ENCODE assay signal across 14 cellular contexts in genomic region chr12:110543965-110544364, GRCh38. TPM values are rescaled to one million over a fixed set of nuclear protein-coding genes. Genes with fewer than 3 reads are reported as not detected.
DNase-seq lines count a peak whose midpoint lies in the region; ATAC-seq, FAIRE-seq and TF ChIP-seq lines count a peak whose summit lies in the region.
"Had no signal": no experiment of that assay in that cellular context is flagged by ENCODE, and none has a peak within 500 bp of the region (broad histone marks: within the 10 kb centered on the region; RNA-seq: fewer than 3 reads in every experiment).

No MANE protein-coding gene starts in this region.

- no peaks in the 10 kb centered on the region for H3K9me2 ChIP-seq in Karpas-422 (replicated peaks; ENCODE audit: insufficient read depth, low read length)

- H3K27me3 Mint-ChIP-seq in activated CD4-positive, alpha-beta T cell treated with anti-CD3 and anti-CD28 coated beads, Interleukin-2, amount 10 ng/mL, durations not matched to agents 24 days and 14 days: no peaks in the 10 kb centered on the region
- H3K27me3 Mint-ChIP-seq in nephron progenitor cell (ENCODE audit: low read depth, poor library complexity): no peaks in the 10 kb centered on the region

- no peaks in the 10 kb centered on the region for H3K9me3 Mint-ChIP-seq in activated CD4-positive, alpha-beta T cell treated with anti-CD3 and anti-CD28 coated beads, Interleukin-2, amount 10 ng/mL, durations not matched to agents 24 days and 14 days
- no peaks in the 10 kb centered on the region for H3K9me3 Mint-ChIP-seq in nephron progenitor cell

- dilution Hi-C loops in endothelial cell of umbilical vein (cut with MboI; ENCODE audit: extremely low pct_ligation_motif_present, low sequenced_read_pairs): no loop called here

- CTCF ChIA-PET in endothelial cell of umbilical vein (lab: Charles Lee): interaction anchor here (1.0 to 1.6 kb wide), 11 partner anchors 8 to 113 kb away, joined by 3 to 11 read pairs (median 5); partner anchors contain the start of gene ARPC3

- no peak overlapping the region for H3K4me3 Mint-ChIP-seq in activated CD4-positive, alpha-beta T cell treated with anti-CD3 and anti-CD28 coated beads, Interleukin-2, amount 10 ng/mL, durations not matched to agents 24 days and 14 days
- no peak overlapping the region for H3K4me3 Mint-ChIP-seq in nephron progenitor cell

- no peak for DNase-seq in activated CD4-positive, alpha-beta T cell treated with anti-CD3 and anti-CD28 coated beads, Interleukin-2, amount 10 ng/mL, durations not matched to agents 24 days and 14 days
- DNase-seq in activated CD4-positive, alpha-beta T cell treated with anti-CD3 and anti-CD28 coated beads for 48 hours: no peak
- DNase-seq in endothelial cell of umbilical vein (ENCODE audit: low read depth, low spot score) (no peak), nephron progenitor cell (no peak), upper lobe of left lung (no peak), SKM-1 treated with dmso at 0.1 percent for 144 hours (lab: John Stamatoyannopoulos, UW; ENCODE audit: unreplicated experiment) (no peak), Karpas-422 (no peak)
- DNase-seq: 8988T; activated effector memory CD4-positive, alpha-beta T cell treated with Interleukin-2 at 50 U/mL for 16 hours; glutamatergic neuron; NCI-H1694 had no signal

- no peak overlapping the region for H2AFZ ChIP-seq in endothelial cell of umbilical vein (ENCODE audit: low read depth, low read length)
- no peak overlapping the region for H2AFZ ChIP-seq in Karpas-422 (ENCODE audit: low read length)

- POLR2A ChIA-PET in endothelial cell of umbilical vein (lab: Charles Lee): interaction anchor here (1.1 kb wide), 1 partner anchor 25 kb away, joined by 3 read pairs; no protein-coding TSS in a partner anchor

- H3K9me3 ChIP-seq in endothelial cell of umbilical vein (replicated peaks; ENCODE audit: control insufficient read depth, insufficient read depth, low read length) (no peaks in the 10 kb centered on the region), upper lobe of left lung (no peaks in the 10 kb centered on the region), Karpas-422 (ENCODE audit: low read length) (no peaks in the 10 kb centered on the region)
- H3K9me3 ChIP-seq: HAP-1 had no signal

- no peak for ATAC-seq in upper lobe of left lung (ENCODE audit: low FRiP score in 2 of 2)
- no peak for ATAC-seq in GM21390 (IDR thresholded peaks at IDR 0.05; ENCODE audit: unreplicated experiment)

- H3K4me2 ChIP-seq in endothelial cell of umbilical vein (ENCODE audit: insufficient read depth, low read length): no peak overlapping the region
- H3K4me2 ChIP-seq in Karpas-422 (ENCODE audit: low read depth, low read length, poor library complexity, severe bottlenecking): no peak overlapping the region

- H3K36me3 ChIP-seq in endothelial cell of umbilical vein (ENCODE audit: control insufficient read depth in 2 of 2, extremely low read depth in 1 of 2, insufficient read depth in 2 of 2, low read length in 2 of 2) (no peaks in the 10 kb centered on the region), upper lobe of left lung (peaks cover 0 to 12% (median 9%) of the 10 kb centered on the region in 4 donors), Karpas-422 (ENCODE audit: insufficient read depth, low read length) (peaks cover 38% of the 10 kb centered on the region)

- intact Hi-C loops in activated CD4-positive, alpha-beta T cell treated with anti-CD3 and anti-CD28 coated beads, Interleukin-2, amount 10 ng/mL, durations not matched to agents 24 days and 14 days (cut with micrococcal nuclease): no loop called here
- intact Hi-C loops in endothelial cell of umbilical vein (cut with micrococcal nuclease): loop anchor here (2.0 kb wide), 1 partner anchor 31 kb away; no protein-coding TSS in a partner anchor

- no peak overlapping the region for H3K9ac ChIP-seq in endothelial cell of umbilical vein (replicated peaks; ENCODE audit: extremely low read depth, insufficient read depth, low read length)
- H3K9ac ChIP-seq in Karpas-422 (ENCODE audit: low read length): no peak overlapping the region

- no peak for TF ChIP-seq POLR2A in endothelial cell of umbilical vein (IDR thresholded peaks at IDR 0.05; ENCODE audit: low read depth, low read length)
- no peak for TF ChIP-seq POLR2A in upper lobe of left lung (IDR thresholded peaks at IDR 0.05)

- H3K4me3 ChIP-seq in endothelial cell of umbilical vein (replicated peaks in 1 of 3; ENCODE audit: insufficient read depth in 1 of 3, low read depth in 1 of 3, low read length in 3 of 3): no peak overlapping the region
- H3K4me3 ChIP-seq in upper lobe of left lung: no peak overlapping the region
- H3K4me3 ChIP-seq in Karpas-422 (ENCODE audit: low read length): no peak overlapping the region
- H3K4me3 ChIP-seq: HAP-1 had no signal

- H3K27ac ChIP-seq in endothelial cell of umbilical vein (ENCODE audit: insufficient read depth, low read depth, low read length) (peak overlapping the region; percentile 25), upper lobe of left lung (peak overlapping the region; percentile 45 to 78 (median 70)), Karpas-422 (ENCODE audit: low read length) (no peak overlapping the region)

- H4K20me1 ChIP-seq in endothelial cell of umbilical vein (replicated peaks; ENCODE audit: control insufficient read depth, extremely low read depth, insufficient read depth, low read length) (no peaks in the 10 kb centered on the region), Karpas-422 (ENCODE audit: insufficient read depth, low read depth, low read length) (peaks cover 2% of the 10 kb centered on the region; the same call in 1 of the 2 replicates)

- H3K79me2 ChIP-seq in endothelial cell of umbilical vein (ENCODE audit: control insufficient read depth, insufficient read depth, low read length) (peaks cover 25% of the 10 kb centered on the region), Karpas-422 (ENCODE audit: low read length) (peaks cover 81% of the 10 kb centered on the region)

- no peak for FAIRE-seq in endothelial cell of umbilical vein (lab: Jason Lieb, UNC)
- FAIRE-seq: colon had no signal

- peaks cover 37% of the 10 kb centered on the region for H3K4me1 Mint-ChIP-seq in activated CD4-positive, alpha-beta T cell treated with anti-CD3 and anti-CD28 coated beads, Interleukin-2, amount 10 ng/mL, durations not matched to agents 24 days and 14 days
- peaks cover 18% of the 10 kb centered on the region for H3K4me1 Mint-ChIP-seq in nephron progenitor cell

- no TSS peak for BruUV-seq in endothelial cell of umbilical vein (replicated peaks; lab: Mats Ljungman, UMichigan)

- peak overlapping the region; percentile 67 for H3K27ac Mint-ChIP-seq in activated CD4-positive, alpha-beta T cell treated with anti-CD3 and anti-CD28 coated beads, Interleukin-2, amount 10 ng/mL, durations not matched to agents 24 days and 14 days
- peak overlapping the region; percentile 55 for H3K27ac Mint-ChIP-seq in nephron progenitor cell

- no peaks in the 10 kb centered on the region for H3K9me1 ChIP-seq in endothelial cell of umbilical vein (replicated peaks; ENCODE audit: control insufficient read depth, extremely low read depth, insufficient read depth, low read length)

- no peak for TF ChIP-seq EP300 in upper lobe of left lung (IDR thresholded peaks at IDR 0.05)

- peaks cover 51% of the 10 kb centered on the region for H3K36me3 Mint-ChIP-seq in activated CD4-positive, alpha-beta T cell treated with anti-CD3 and anti-CD28 coated beads, Interleukin-2, amount 10 ng/mL, durations not matched to agents 24 days and 14 days (ENCODE audit: low read depth)
- peaks cover 33% of the 10 kb centered on the region for H3K36me3 Mint-ChIP-seq in nephron progenitor cell (ENCODE audit: low read depth)

- WGBS in upper lobe of left lung, 2 donors: 88 to 89% methylated on average over 4 of the region's 4 CpGs

- H3K27me3 ChIP-seq in endothelial cell of umbilical vein (ENCODE audit: control insufficient read depth in 2 of 2, insufficient read depth in 2 of 2, low read length in 2 of 2): no peaks in the 10 kb centered on the region
- H3K27me3 ChIP-seq in upper lobe of left lung: no peaks in the 10 kb centered on the region
- H3K27me3 ChIP-seq in Karpas-422 (ENCODE audit: low read length): no peaks in the 10 kb centered on the region

- TF ChIP-seq CTCF in endothelial cell of umbilical vein (IDR thresholded peaks at IDR 0.05; ENCODE audit: extremely low read depth in 1 of 2, insufficient read depth in 1 of 2, low read depth in 1 of 2, low read length in 2 of 2) (no peak), nephron progenitor cell (IDR thresholded peaks at IDR 0.05) (no peak), upper lobe of left lung (IDR thresholded peaks at IDR 0.05) (no peak)

- H3K4me1 ChIP-seq in endothelial cell of umbilical vein (ENCODE audit: control insufficient read depth, extremely low read depth, insufficient read depth, low read length) (peaks cover 60% of the 10 kb centered on the region), upper lobe of left lung (peaks cover 21 to 51% (median 44%) of the 10 kb centered on the region in 4 donors), Karpas-422 (ENCODE audit: low read length) (peaks cover 30% of the 10 kb centered on the region)
- H3K4me1 ChIP-seq: HAP-1 had no signal

RNA-seq across cellular contexts. Expression of gene PPTC7, which starts 39.2 kb away (rescaled TPM):
- total RNA-seq in activated CD4-positive, alpha-beta T cell treated with anti-CD3 and anti-CD28 coated beads, Interleukin-2, amount 10 ng/mL, durations not matched to agents 24 days and 14 days: 57.9 and 58.4 TPM in 2 replicates
- total RNA-seq in endothelial cell of umbilical vein (15.2 and 17.0 TPM in 2 replicates), upper lobe of left lung (10 to 100 TPM; 22.0 to 40.8 (median 25.2) TPM)
- 6.8 and 8.4 TPM in 2 replicates for polyA plus RNA-seq in endothelial cell of umbilical vein
- 7.6 and 7.7 TPM in 2 replicates for polyA plus RNA-seq in endothelial cell of umbilical vein (2011; cell fraction: cytosol; rRNA removed)
- 10.7 and 14.5 TPM in 2 replicates for polyA plus RNA-seq in endothelial cell of umbilical vein (2011; cell fraction: nucleus; rRNA removed)
- polyA plus RNA-seq in endothelial cell of umbilical vein (2012): 16.2 and 20.9 TPM in 2 replicates
- polyA minus RNA-seq in endothelial cell of umbilical vein: 27.4 and 28.7 TPM in 2 replicates
- 16.2 TPM for polyA minus RNA-seq in endothelial cell of umbilical vein (2011; cell fraction: cytosol; rRNA and poly(A)+ RNA removed)
- polyA minus RNA-seq in endothelial cell of umbilical vein (2011; cell fraction: nucleus; rRNA and poly(A)+ RNA removed): 9.0 and 15.4 TPM in 2 replicates
- 16.1 and 27.4 TPM in 2 replicates for total RNA-seq in Karpas-422 (2014; rRNA removed; shearing (Covaris generic); ENCODE audit: low replicate concordance)

RNA-seq across cellular contexts. Expression of gene RAD9B, which starts 41.8 kb away (rescaled TPM):
- total RNA-seq in activated CD4-positive, alpha-beta T cell treated with anti-CD3 and anti-CD28 coated beads, Interleukin-2, amount 10 ng/mL, durations not matched to agents 24 days and 14 days: 0.37 and 0.95 TPM in 2 replicates
- total RNA-seq in endothelial cell of umbilical vein (0.15 TPM in 1 of 2 replicates, not detected in the other), upper lobe of left lung (1 to 10 TPM in 2 of 6 donors, under 1 TPM in 3, not detected in 1; 0.15 to 2.1 (median 0.94) TPM)
- 0.08 and 0.11 TPM in 2 replicates for polyA plus RNA-seq in endothelial cell of umbilical vein
- 0.06 and 0.10 TPM in 2 replicates for polyA plus RNA-seq in endothelial cell of umbilical vein (2011; cell fraction: cytosol; rRNA removed)
- 0.21 and 0.41 TPM in 2 replicates for polyA plus RNA-seq in endothelial cell of umbilical vein (2011; cell fraction: nucleus; rRNA removed)
- 0.07 and 0.20 TPM in 2 replicates for polyA plus RNA-seq in endothelial cell of umbilical vein (2012)
- polyA minus RNA-seq in endothelial cell of umbilical vein: 0.17 and 0.56 TPM in 2 replicates
- polyA minus RNA-seq in endothelial cell of umbilical vein (2011; cell fraction: cytosol; rRNA and poly(A)+ RNA removed): 1.1 TPM
- polyA minus RNA-seq in endothelial cell of umbilical vein (2011; cell fraction: nucleus; rRNA and poly(A)+ RNA removed): not detected in 2 replicates
- total RNA-seq in Karpas-422 (2014; rRNA removed; shearing (Covaris generic); ENCODE audit: low replicate concordance): 0.32 and 1.4 TPM in 2 replicates

RNA-seq across cellular contexts. Expression of gene VPS29, which starts 42.1 kb away (rescaled TPM):
- total RNA-seq in activated CD4-positive, alpha-beta T cell treated with anti-CD3 and anti-CD28 coated beads, Interleukin-2, amount 10 ng/mL, durations not matched to agents 24 days and 14 days: 101 and 106 TPM in 2 replicates
- total RNA-seq in endothelial cell of umbilical vein: 147 and 155 TPM in 2 replicates
- polyA plus RNA-seq in endothelial cell of umbilical vein: 111 and 138 TPM in 2 replicates
- polyA plus RNA-seq in endothelial cell of umbilical vein (2011; cell fraction: cytosol; rRNA removed): 181 and 196 TPM in 2 replicates
- 195 and 213 TPM in 2 replicates for polyA plus RNA-seq in endothelial cell of umbilical vein (2011; cell fraction: nucleus; rRNA removed)
- 162 and 252 TPM in 2 replicates for polyA plus RNA-seq in endothelial cell of umbilical vein (2012)
- polyA minus RNA-seq in endothelial cell of umbilical vein: 67.9 and 76.5 TPM in 2 replicates
- 45.6 TPM for polyA minus RNA-seq in endothelial cell of umbilical vein (2011; cell fraction: cytosol; rRNA and poly(A)+ RNA removed)
- 32.4 and 64.0 TPM in 2 replicates for polyA minus RNA-seq in endothelial cell of umbilical vein (2011; cell fraction: nucleus; rRNA and poly(A)+ RNA removed)
- 100 to 1,000 TPM in 1 of 6 donors, 10 to 100 TPM in 5; 29.9 to 102 (median 86.7) TPM for total RNA-seq in upper lobe of left lung
- total RNA-seq in Karpas-422 (2014; rRNA removed; shearing (Covaris generic); ENCODE audit: low replicate concordance): 74.6 and 103 TPM in 2 replicates
